Comparison of ENCODE assay signal across 8 cellular contexts in the genomic region with DNA sequence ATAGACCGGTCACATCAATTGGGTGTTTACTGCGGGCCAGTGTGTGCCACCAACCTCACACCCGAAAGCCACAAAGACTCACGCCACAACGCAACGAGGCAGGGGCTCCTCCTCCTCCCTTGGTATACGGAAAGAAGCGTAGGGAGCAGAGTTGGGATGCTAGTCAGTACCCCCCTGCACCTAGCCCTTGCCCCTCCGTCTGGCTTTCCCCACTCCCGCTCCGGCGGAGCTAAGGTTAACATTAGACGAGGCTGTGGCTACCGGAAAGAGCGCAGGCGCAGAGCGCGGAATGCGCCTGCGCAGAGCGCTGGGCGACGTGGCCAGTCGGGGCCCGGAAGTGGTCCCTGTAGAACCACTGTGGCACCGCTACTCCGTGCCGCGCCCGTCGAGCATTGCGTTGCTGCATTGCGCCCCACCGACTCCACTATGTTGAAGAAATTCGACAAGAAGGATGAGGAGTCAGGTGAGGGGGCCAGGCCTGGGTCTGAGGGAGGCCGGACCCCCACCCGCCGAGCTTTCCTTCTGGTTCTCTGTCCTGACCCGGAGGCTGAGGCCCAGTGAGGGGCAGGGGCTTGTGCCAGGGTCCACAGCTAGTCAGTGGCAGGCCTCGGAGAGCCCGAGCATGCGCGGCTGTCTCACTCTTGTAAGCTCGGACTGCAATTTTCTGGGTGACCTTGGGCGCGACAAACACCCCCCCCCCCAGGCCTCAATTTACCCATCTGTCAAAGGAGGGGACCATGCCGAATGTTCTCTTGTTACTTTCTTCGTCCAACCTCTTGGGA. TPM values are rescaled to one million over a fixed set of nuclear protein-coding genes. Genes with fewer than 3 reads are reported as not detected.
DNase-seq lines count a peak whose midpoint lies in the region; TF ChIP-seq lines count a peak whose summit lies in the region.

COPG1 (plus strand) TSS at position 323 of the 782 bp plus-strand sequence; CDS start at position 427, 104 bp downstream.

- peak within 1 kb of the TSS; percentile 99 for H4K8ac ChIP-seq in neuronal stem cell (ENCODE audit: low read depth, low read length)

- H2BK5ac ChIP-seq in neuronal stem cell (ENCODE audit: low read length): no peak within 1 kb of the TSS

- no peak within 1 kb of the TSS for H2BK120ac ChIP-seq in neuronal stem cell (ENCODE audit: low read depth, low read length)

- peak within 1 kb of the TSS; percentile 92 for H3K18ac ChIP-seq in neuronal stem cell (ENCODE audit: low read length)

- H3K4me3 ChIP-seq in neuronal stem cell (ENCODE audit: low read length in 2 of 2) (peak within 1 kb of the TSS; percentile 63 to 95), subcutaneous abdominal adipose tissue (ENCODE audit: low read depth in 1 of 5, low read length in 5 of 5) (peak within 1 kb of the TSS; percentile 96 to 100 (median 99))

- WGBS in neuronal stem cell (ENCODE audit: extremely low coverage in 2 of 2, insufficient read length in 2 of 2, insufficient replicate concordance in 1 of 2), 2 donors: no CpG with 5 or more reads among the region's 48 CpGs

- peaks cover 39% of the 10 kb centered on the region for H3K36me3 Mint-ChIP-seq in HFFc6 (ENCODE audit: low read depth)

- peak within 1 kb of the TSS; percentile 100 for H3K4me3 Mint-ChIP-seq in HFFc6

- H3K27ac ChIP-seq in neuronal stem cell (replicated peaks; ENCODE audit: low read length) (no peak within 1 kb of the TSS), subcutaneous abdominal adipose tissue (ENCODE audit: low read depth, low read length) (peak within 1 kb of the TSS; percentile 94)

- H3K36me3 ChIP-seq in neuronal stem cell (replicated peaks in 1 of 2; ENCODE audit: control insufficient read depth in 2 of 2, insufficient read depth in 2 of 2, low read length in 2 of 2) (peaks cover 16 to 29% of the 10 kb centered on the region in 2 donors), subcutaneous abdominal adipose tissue (ENCODE audit: control insufficient read depth in 5 of 5, insufficient read depth in 5 of 5, low read length in 5 of 5) (peaks cover 7 to 26% (median 22%) of the 10 kb centered on the region in 5 donors)

- H3K27me3 ChIP-seq in neuronal stem cell (ENCODE audit: control insufficient read depth in 3 of 3, insufficient read depth in 3 of 3, low read depth in 1 of 3, low read length in 3 of 3) (no peaks in the 10 kb centered on the region), subcutaneous abdominal adipose tissue (ENCODE audit: control insufficient read depth in 5 of 5, insufficient read depth in 4 of 5, low read length in 5 of 5) (no peaks in the 10 kb centered on the region)

- peak within 1 kb of the TSS; percentile 70 for H3K23ac ChIP-seq in neuronal stem cell (ENCODE audit: low read depth, low read length, poor library complexity)

- no peaks in the 10 kb centered on the region for H3K9me3 ChIP-seq in neuronal stem cell (replicated peaks in 1 of 2; ENCODE audit: control insufficient read depth in 2 of 2, insufficient read depth in 1 of 2, low read depth in 1 of 2, low read length in 2 of 2)
- no peaks in the 10 kb centered on the region for H3K9me3 ChIP-seq in subcutaneous abdominal adipose tissue (ENCODE audit: control insufficient read depth in 5 of 5, low read length in 5 of 5)

- H3K27ac Mint-ChIP-seq in HFFc6: peak within 1 kb of the TSS; percentile 99

- H3K9me3 Mint-ChIP-seq in HFFc6: no peaks in the 10 kb centered on the region

- H3K9ac ChIP-seq in neuronal stem cell (ENCODE audit: low read depth, low read length, poor library complexity) (peak within 1 kb of the TSS; percentile 94), subcutaneous abdominal adipose tissue (ENCODE audit: low read length in 5 of 5) (peak within 1 kb of the TSS; percentile 83 to 99 (median 96))

- no peak within 1 kb of the TSS for H3K4ac ChIP-seq in neuronal stem cell (ENCODE audit: low read length)

- no peak within 1 kb of the TSS for H2BK12ac ChIP-seq in neuronal stem cell (ENCODE audit: low read length)

- peak within 1 kb of the TSS; percentile 97 for H3K4me2 ChIP-seq in neuronal stem cell (ENCODE audit: insufficient read depth, low read length, poor library complexity, severe bottlenecking)

- no peak for TF ChIP-seq CTCF in HFFc6 (IDR thresholded peaks at IDR 0.05)

- H3K4me1 Mint-ChIP-seq in HFFc6 (ENCODE audit: low read depth): peaks cover 58% of the 10 kb centered on the region

- H3K4me1 ChIP-seq in neuronal stem cell (ENCODE audit: control insufficient read depth in 2 of 2, insufficient read depth in 1 of 2, low read depth in 1 of 2, low read length in 2 of 2): peaks cover 3 to 9% of the 10 kb centered on the region in 2 donors
- peaks cover 0 to 39% (median 37%) of the 10 kb centered on the region in 5 donors for H3K4me1 ChIP-seq in subcutaneous abdominal adipose tissue (ENCODE audit: control insufficient read depth in 5 of 5, insufficient read depth in 5 of 5, low read length in 5 of 5)

- H3K14ac ChIP-seq in neuronal stem cell (ENCODE audit: low read length): no peak within 1 kb of the TSS

- H3K27me3 Mint-ChIP-seq in HFFc6 (ENCODE audit: insufficient read depth): peaks cover 4% of the 10 kb centered on the region

- DNase-seq in GM04503 (ENCODE audit: low read depth): peak; percentile 60
- peak; percentile 78 for DNase-seq in HFFc6
- DNase-seq in NCI-H1048 (lab: John Stamatoyannopoulos, UW): peak; percentile 72
- peak; percentile 89 for DNase-seq in SK-N-DZ (ENCODE audit: low spot score)
- peak; percentile 89 for DNase-seq in activated naive CD4-positive, alpha-beta T cell treated with Interleukin-2 at 50 U/mL for 16 hours
- DNase-seq in foreskin melanocyte: peak; percentile 83
- DNase-seq in neuronal stem cell (ENCODE audit: low spot score): peak; percentile 87

- no peak within 1 kb of the TSS for H4K91ac ChIP-seq in neuronal stem cell (ENCODE audit: low read depth, low read length, poor library complexity)

- H2AFZ ChIP-seq in neuronal stem cell (ENCODE audit: low read length): peak within 1 kb of the TSS; percentile 86

- no peak within 1 kb of the TSS for H2BK15ac ChIP-seq in neuronal stem cell (ENCODE audit: low read length)

- H2AK5ac ChIP-seq in neuronal stem cell (ENCODE audit: low read depth, low read length): peak within 1 kb of the TSS; percentile 81

- peaks cover 10% of the 10 kb centered on the region for H3K79me1 ChIP-seq in neuronal stem cell (ENCODE audit: low read depth, low read length)

RNA-seq across cellular contexts. Expression of gene COPG1, which starts in this region (rescaled TPM):
- total RNA-seq in HFFc6 (2021; fragmentation: NEBNext Ultra II Directional; extraction: Animal tissue kit (Norgen Biotek cat#: 25700)): 100 to 1,000 TPM; 316 to 393 (median 342) TPM
- polyA plus RNA-seq in SK-N-DZ (2014; cell fraction: cytosol; rRNA removed): 82.5 and 83.5 TPM in 2 replicates
- polyA plus RNA-seq in SK-N-DZ (2014; cell fraction: nucleus; rRNA removed): 72.4 and 88.3 TPM in 2 replicates
- 32.7 TPM for polyA plus RNA-seq in neuronal stem cell (2013, experiment 1 of 2)
- 33.9 TPM for polyA plus RNA-seq in neuronal stem cell (2013, experiment 2 of 2)
